In the genomic region with DNA sequence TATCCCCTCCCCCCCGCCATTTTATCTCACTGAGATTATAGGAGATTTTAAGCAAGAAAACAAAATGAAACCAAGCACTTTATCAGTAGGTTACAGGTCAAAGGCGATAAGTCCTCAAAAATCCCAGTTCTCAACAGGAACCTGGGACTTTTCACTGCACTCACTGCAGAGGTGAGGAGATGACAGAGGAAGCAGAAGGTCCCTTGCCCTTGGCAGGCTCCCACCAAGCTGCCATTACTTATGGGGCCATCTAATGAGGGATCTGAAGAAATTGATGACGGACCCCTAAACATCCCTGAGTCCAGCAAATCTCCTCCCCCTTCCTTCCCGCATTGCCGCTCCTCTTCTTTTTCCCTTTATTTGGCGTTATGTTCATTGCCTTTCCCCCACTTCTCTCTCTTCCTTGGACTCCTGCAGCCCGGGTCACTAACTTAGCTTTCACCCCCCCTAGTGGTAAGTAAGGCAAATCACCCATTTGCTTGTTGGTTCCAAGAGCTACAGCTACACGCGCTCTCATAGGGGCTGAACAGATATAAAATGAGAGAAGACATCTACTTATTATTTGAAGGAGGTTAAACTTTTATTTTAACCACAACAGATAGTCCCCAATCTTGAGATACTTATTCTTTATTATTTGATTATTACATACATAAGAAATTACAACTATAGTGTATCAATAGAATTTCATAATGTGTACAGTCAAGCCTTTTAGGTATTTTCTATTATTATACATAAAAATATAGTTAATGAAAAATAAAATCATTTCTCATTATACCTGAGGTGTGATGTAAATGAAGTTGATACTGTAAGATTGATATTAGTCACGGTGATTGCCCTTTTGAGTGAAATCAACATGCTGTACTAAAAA, we compare ENCODE assay signal across 8 cellular contexts. TPM values are rescaled to one million over a fixed set of nuclear protein-coding genes. Genes with fewer than 3 reads are reported as not detected.
DNase-seq lines count a peak whose midpoint lies in the region; ATAC-seq and TF ChIP-seq lines count a peak whose summit lies in the region.

No MANE protein-coding gene starts in this region.

- peaks cover 14% of the 10 kb centered on the region for H3K4me1 Mint-ChIP-seq in HFFc6 (ENCODE audit: low read depth)

- H3F3A ChIP-seq in Loucy (ENCODE audit: low read depth), result no peaks in the 10 kb centered on the region

- peak; percentile 93 to 95 (median 95) for ATAC-seq in right lobe of liver

- TF ChIP-seq CTCF in GM12873 (IDR thresholded peaks at IDR 0.05; ENCODE audit: insufficient read depth, low read depth, low read length, missing control alignments) (peak; percentile 81), HFFc6 (IDR thresholded peaks at IDR 0.05) (peak; percentile 86), Loucy (conservative IDR thresholded peaks at IDR 0.05; ENCODE audit: low read length) (peak; percentile 77), colonic mucosa (IDR thresholded peaks at IDR 0.05) (peak; percentile 58), right lobe of liver (IDR thresholded peaks at IDR 0.05) (peak; percentile 64 to 79 (median 70)), tibial artery (IDR thresholded peaks at IDR 0.05) (peak; percentile 67 to 69)

- peak overlapping the region; percentile 1; the same call in 1 of the 2 replicates for H3K4me3 Mint-ChIP-seq in HFFc6

- no peaks in the 10 kb centered on the region for H4K20me1 ChIP-seq in Loucy (ENCODE audit: insufficient read depth, low read length, poor library complexity, severe bottlenecking)

- H3K79me2 ChIP-seq in Loucy (ENCODE audit: insufficient read depth, low read length), result no peaks in the 10 kb centered on the region

- H2AFZ ChIP-seq in Loucy (ENCODE audit: low read length), result peak overlapping the region; percentile 63; the same call in 1 of the 2 replicates

- no peak overlapping the region for H3K27ac Mint-ChIP-seq in HFFc6

- intact Hi-C loops in colonic mucosa (cut with DNase I), result loop anchor here (5.0 to 10.0 kb wide), 4 partner anchors 53 to 1845 kb away; partner anchors contain the start of genes ARGLU1 and EFNB2
- intact Hi-C loops in right lobe of liver (cut with DNase I), result no loop called here
- intact Hi-C loops in tibial artery (cut with DNase I; ENCODE audit: low total_unique reads), result loop anchor here (10.0 kb wide), 1 partner anchor 55 kb away; the partner anchor contains the start of gene ARGLU1

- H3K9ac ChIP-seq in Loucy (ENCODE audit: low read depth, low read length, poor library complexity, severe bottlenecking) (no peak overlapping the region), colonic mucosa (ENCODE audit: low read depth in 2 of 2, low read length in 2 of 2) (no peak overlapping the region)

- no peak for TF ChIP-seq POLR2A in right lobe of liver (IDR thresholded peaks at IDR 0.05)

- peaks cover 22% of the 10 kb centered on the region for H3K27me3 Mint-ChIP-seq in HFFc6 (ENCODE audit: insufficient read depth)

- H3K9me2 ChIP-seq in Loucy (replicated peaks; ENCODE audit: low read depth, low read length), result no peaks in the 10 kb centered on the region

- H3K4me1 ChIP-seq in Loucy (ENCODE audit: insufficient read depth, low read length, poor library complexity, severe bottlenecking), result no peaks in the 10 kb centered on the region
- no peaks in the 10 kb centered on the region for H3K4me1 ChIP-seq in colonic mucosa
- peaks cover 0 to 3% (median 0%) of the 10 kb centered on the region in 4 donors for H3K4me1 ChIP-seq in right lobe of liver
- H3K4me1 ChIP-seq in tibial artery, result peaks cover 0 to 4% (median 2%) of the 10 kb centered on the region in 4 donors

- 24% methylated on average over 10 of the region's 10 CpGs for WGBS in right lobe of liver (ENCODE audit: insufficient coverage, low coverage, low lambda C conversion rate, missing lambda C conversion rate)

- peaks cover 10% of the 10 kb centered on the region for H3K27me3 ChIP-seq in Loucy (ENCODE audit: insufficient read depth, low read length, poor library complexity, severe bottlenecking)
- H3K27me3 ChIP-seq in colonic mucosa, result peaks cover 6% of the 10 kb centered on the region
- H3K27me3 ChIP-seq in right lobe of liver, result no peaks in the 10 kb centered on the region
- peaks cover 0 to 13% of the 10 kb centered on the region in 2 donors for H3K27me3 ChIP-seq in tibial artery

- no peak overlapping the region for H3K27ac ChIP-seq in colonic mucosa
- peak overlapping the region in 1 of 3 donors; percentile 7 for H3K27ac ChIP-seq in right lobe of liver
- no peak overlapping the region for H3K27ac ChIP-seq in tibial artery

- DNase-seq in AG08396 (ENCODE audit: low spot score) (peak; percentile 70), HFFc6 (peak; percentile 61), RPMI7951 (ENCODE audit: low read depth) (peak; percentile 58), colonic mucosa (peak; percentile 46), right lobe of liver (peak in 1 of 3 donors; percentile 42), tibial artery (peak in 1 of 2 donors; percentile 25)

- no peaks in the 10 kb centered on the region for H3K9me3 ChIP-seq in Loucy (ENCODE audit: insufficient read depth, low read depth, low read length)
- no peaks in the 10 kb centered on the region for H3K9me3 ChIP-seq in colonic mucosa
- H3K9me3 ChIP-seq in right lobe of liver, result no peaks in the 10 kb centered on the region
- no peaks in the 10 kb centered on the region for H3K9me3 ChIP-seq in tibial artery

- peak overlapping the region; percentile 21 for H3K4me2 ChIP-seq in Loucy (ENCODE audit: low read depth, low read length, poor library complexity, severe bottlenecking)

- no peaks in the 10 kb centered on the region for H3K36me3 Mint-ChIP-seq in HFFc6 (ENCODE audit: low read depth)

- H3K36me3 ChIP-seq in Loucy (ENCODE audit: insufficient read depth, low read length) (no peaks in the 10 kb centered on the region), colonic mucosa (no peaks in the 10 kb centered on the region), right lobe of liver (no peaks in the 10 kb centered on the region), tibial artery (no peaks in the 10 kb centered on the region)

- no peaks in the 10 kb centered on the region for H3K9me3 Mint-ChIP-seq in HFFc6

- H3K4me3 ChIP-seq in Loucy (ENCODE audit: low read length, poor library complexity, severe bottlenecking) (no peak overlapping the region), colonic mucosa (no peak overlapping the region), right lobe of liver (peak overlapping the region in 2 of 3 donors; percentile 18 to 25), tibial artery (no peak overlapping the region)

RNA-seq across cellular contexts. Expression of gene ARGLU1, which starts 52.0 kb away (rescaled TPM):
- 10 to 100 TPM; 30.3 to 39.4 (median 38.0) TPM for total RNA-seq in HFFc6 (2021; fragmentation: NEBNext Ultra II Directional; extraction: Animal tissue kit (Norgen Biotek cat#: 25700))
- 22.7 and 25.7 TPM in 2 replicates for total RNA-seq in RPMI7951 (2014; rRNA removed; shearing (Covaris generic))
- total RNA-seq in colonic mucosa (10 to 100 TPM; 58.7 to 60.0 TPM), right lobe of liver (10 to 100 TPM; 19.9 to 35.6 (median 32.0) TPM)

Comparison
In these comparisons a context has a peak if more than half of its experiments do, and no peak if none do; other contexts are left out.
1. H3K4me3 ChIP-seq: peak in right lobe of liver (2 of 3); none in Loucy (single experiment), colonic mucosa (single experiment) and tibial artery (0 of 2).
2. intact Hi-C loops: an anchor here in colonic mucosa (5.0 to 10.0 kb wide) and tibial artery (10.0 kb wide); none called in right lobe of liver.
3. Peak in every context shown above with its lines, with median percentiles within 50 percentile points of each other: CTCF ChIP-seq.